In the genomic region with DNA sequence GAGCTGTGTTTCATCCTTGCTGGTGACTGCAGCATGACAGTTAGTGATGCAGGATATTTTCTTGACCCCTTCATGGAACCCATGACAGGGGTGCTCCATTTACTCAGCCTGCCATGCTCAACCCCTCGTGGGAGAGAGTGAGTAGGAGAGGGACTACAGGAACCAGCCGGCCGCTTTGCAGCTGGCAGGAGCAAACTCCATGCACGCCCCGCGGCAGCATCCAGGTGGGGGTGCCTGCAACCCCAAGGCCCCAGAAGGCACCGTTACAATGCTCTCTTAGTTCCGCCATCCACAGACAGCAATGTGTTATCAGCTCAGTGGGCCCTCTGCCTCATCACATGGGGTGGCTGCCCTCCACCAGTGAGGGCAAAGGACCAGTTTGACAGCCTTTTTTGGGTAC, we compare ENCODE assay signal across 11 cellular contexts.
"Had no signal": no experiment of that assay in that cellular context is flagged by ENCODE, and none has a peak within 500 bp of the region (broad histone marks: within the 10 kb centered on the region; RNA-seq: fewer than 3 reads in every experiment).

No MANE protein-coding gene starts in this region.

- ATAC-seq: GM23338, HCT116 had no signal

- H3K4me1 ChIP-seq: HAP-1 had no signal

- H3K9me3 ChIP-seq: HAP-1 had no signal

- H3K9ac ChIP-seq: GM23248 had no signal

- H3K4me1 Mint-ChIP-seq: GM23338, H9 had no signal

- H3K4me3 Mint-ChIP-seq: GM23338, H9, HFFc6 had no signal

- H3K4me3 ChIP-seq: GM23248, GM23338, HAP-1 had no signal

- DNase-seq: GM23248, GOT3, H7, H9, HCEC 1CT, HFFc6 had no signal

- H3K27ac Mint-ChIP-seq: GM23338, H9, HFFc6 had no signal

- H3K36me3 ChIP-seq: HAP-1 had no signal

- H3K27ac ChIP-seq: GM23248 had no signal

- FAIRE-seq: H1, H54 had no signal
